Comparison of ENCODE assay signal across 22 cellular contexts in genomic region chr14:95437715-95438114, GRCh38.
"Had no signal": no experiment of that assay in that cellular context is flagged by ENCODE, and none has a peak within 500 bp of the region (broad histone marks: within the 10 kb centered on the region; RNA-seq: fewer than 3 reads in every experiment).

No MANE protein-coding gene starts in this region.

- H3K9me3 Mint-ChIP-seq: activated naive CD4-positive, alpha-beta T cell treated with anti-CD3 and anti-CD28 coated beads, Interleukin-2, amount 50 U/mL, for 24 hours; activated T-helper 1 cell treated with anti-CD3 and anti-CD28 coated beads, Interleukin-12 subunit alpha, Interleukin-12 subunit beta, Interleukin-2, Interleukin-4 antibody, amounts not matched to agents 30 ng/mL and 10 ng/mL and 1 ng/mL, durations not matched to agents 14 hours and 24 hours and 36 hours; IgD-negative memory B cell had no signal

- H3K27ac Mint-ChIP-seq: activated naive CD4-positive, alpha-beta T cell treated with anti-CD3 and anti-CD28 coated beads, Interleukin-2, amount 50 U/mL, for 24 hours; activated T-helper 1 cell treated with anti-CD3 and anti-CD28 coated beads, Interleukin-12 subunit alpha, Interleukin-12 subunit beta, Interleukin-2, Interleukin-4 antibody, amounts not matched to agents 30 ng/mL and 10 ng/mL and 1 ng/mL, durations not matched to agents 14 hours and 24 hours and 36 hours had no signal

- H3K27ac ChIP-seq: ascending aorta, body of pancreas, VCaP had no signal

- H3K4me1 ChIP-seq: ascending aorta, body of pancreas had no signal

- H3K4me3 Mint-ChIP-seq: activated naive CD4-positive, alpha-beta T cell treated with anti-CD3 and anti-CD28 coated beads, Interleukin-2, amount 50 U/mL, for 24 hours; activated T-helper 1 cell treated with anti-CD3 and anti-CD28 coated beads, Interleukin-12 subunit alpha, Interleukin-12 subunit beta, Interleukin-2, Interleukin-4 antibody, amounts not matched to agents 30 ng/mL and 10 ng/mL and 1 ng/mL, durations not matched to agents 14 hours and 24 hours and 36 hours had no signal

- H3K9me3 ChIP-seq: ascending aorta, body of pancreas had no signal

- H3K27me3 ChIP-seq: ascending aorta, body of pancreas had no signal

- ATAC-seq: body of pancreas, PC-3 had no signal

- H3K4me3 ChIP-seq: ascending aorta, body of pancreas had no signal

- H3K27me3 Mint-ChIP-seq: activated naive CD4-positive, alpha-beta T cell treated with anti-CD3 and anti-CD28 coated beads, Interleukin-2, amount 50 U/mL, for 24 hours; IgD-negative memory B cell had no signal

- DNase-seq: activated CD4-positive, alpha-beta T cell treated with anti-CD3 and anti-CD28 coated beads for 48 hours; activated CD4-positive, alpha-beta T cell treated with anti-CD3 and anti-CD28 coated beads, Interleukin-2, amount 50 U/mL, for 4 hours; activated CD8-positive, alpha-beta memory T cell treated with anti-CD3 and anti-CD28 coated beads for 24 hours; activated effector memory CD4-positive, alpha-beta T cell treated with Interleukin-2 at 50 U/mL for 16 hours; activated naive CD4-positive, alpha-beta T cell; amniotic stem cell; body of pancreas; central memory CD4-positive, alpha-beta T cell; KG1; NCI-H1092 treated with DMSO at 0.1 percent for 48 hours; NCI-H1417 treated with DMSO at 0.1 percent for 48 hours; NCI-H1694 treated with DMSO at 0.1 percent for 48 hours; NCI-H2029 treated with DMSO at 0.1 percent for 48 hours; NCI-H446; NCI-H524; PC-3; SHP77 treated with DMSO at 0.1 percent for 48 hours had no signal
